In genomic region chr12:45234134-45234865, GRCh38 we compare ENCODE assay signal across 8 cellular contexts. TPM values are rescaled to one million over a fixed set of nuclear protein-coding genes. Genes with fewer than 3 reads are reported as not detected.
DNase-seq lines count a peak whose midpoint lies in the region; ATAC-seq lines count a peak whose summit lies in the region.

No MANE protein-coding gene starts in this region.

- H3K4me3 ChIP-seq in thymus (ENCODE audit: low read length): no peak overlapping the region

- no peak for DNase-seq in activated T-cell treated with anti-CD3 and anti-CD28 coated beads, Interleukin-2, amount 50 U/mL, for 24 hours
- DNase-seq in activated T-cell treated with anti-CD3 and anti-CD28 coated beads for 4 hours (no peak), MV-4-11 (lab: John Stamatoyannopoulos, UW) (peak; percentile 43), caudate nucleus (lab: John Stamatoyannopoulos, UW) (peak in 7 of 61 donors; percentile 3 to 36 (median 15)), NAMALWA (ENCODE audit: low spot score) (no peak)

- H3K9me3 Mint-ChIP-seq in activated T-cell treated with anti-CD3 and anti-CD28 coated beads, Interleukin-2, amount 50 U/mL, for 24 hours: no peaks in the 10 kb centered on the region

- no peak for ATAC-seq in GM21515 (IDR thresholded peaks at IDR 0.05; ENCODE audit: unreplicated experiment)

- peak overlapping the region; percentile 59 for H3K27ac ChIP-seq in caudate nucleus (ENCODE audit: low read depth, low read length)
- peak overlapping the region; percentile 80 for H3K27ac ChIP-seq in layer of hippocampus (ENCODE audit: low read depth, low read length)
- peak overlapping the region; percentile 80 for H3K27ac ChIP-seq in thymus (ENCODE audit: low read depth)

- peaks cover 19% of the 10 kb centered on the region for H3K36me3 Mint-ChIP-seq in activated T-cell treated with anti-CD3 and anti-CD28 coated beads, Interleukin-2, amount 50 U/mL, for 24 hours (ENCODE audit: low read depth)

- H3K9me3 ChIP-seq in thymus (ENCODE audit: control insufficient read depth): no peaks in the 10 kb centered on the region

- H3K4me3 Mint-ChIP-seq in activated T-cell treated with anti-CD3 and anti-CD28 coated beads, Interleukin-2, amount 50 U/mL, for 24 hours: peak overlapping the region; percentile 51

- H3K4me1 Mint-ChIP-seq in activated T-cell treated with anti-CD3 and anti-CD28 coated beads, Interleukin-2, amount 50 U/mL, for 24 hours (ENCODE audit: low read depth): peaks cover 69% of the 10 kb centered on the region

- H3K27me3 ChIP-seq in layer of hippocampus (ENCODE audit: control insufficient read depth, insufficient read depth, low read length): no peaks in the 10 kb centered on the region
- no peaks in the 10 kb centered on the region for H3K27me3 ChIP-seq in thymus (ENCODE audit: control insufficient read depth, insufficient read depth)

- 75% methylated on average over 4 of the region's 4 CpGs for WGBS in thymus

- peaks cover 15% of the 10 kb centered on the region for H3K4me1 ChIP-seq in thymus (ENCODE audit: control insufficient read depth, insufficient read depth, low read length)

- H3K27ac Mint-ChIP-seq in activated T-cell treated with anti-CD3 and anti-CD28 coated beads, Interleukin-2, amount 50 U/mL, for 24 hours: peak overlapping the region; percentile 97

- H3K27me3 Mint-ChIP-seq in activated T-cell treated with anti-CD3 and anti-CD28 coated beads, Interleukin-2, amount 50 U/mL, for 24 hours: no peaks in the 10 kb centered on the region

- H3K36me3 ChIP-seq in thymus (ENCODE audit: control insufficient read depth, insufficient read depth): no peaks in the 10 kb centered on the region

RNA-seq across cellular contexts. Expression of gene ANO6, which starts 18.4 kb away (rescaled TPM):
- polyA plus RNA-seq in thymus: 11.6 TPM
